ENCODE assay signal across 2 cellular contexts in genomic region chr11:65779669-65779918, GRCh38.
TF ChIP-seq lines count a peak whose summit lies in the region.

No MANE protein-coding gene starts in this region.

TF ChIP-seq in SK-N-SH, 30 proteins besides CTCF, POLR2A, EP300 and RAD21 (continued from another document):
- TF ChIP-seq GABPA (IDR thresholded peaks at IDR 0.05; ENCODE audit: low read depth) (no peak), FOSL2 (IDR thresholded peaks at IDR 0.05; ENCODE audit: borderline replicate concordance, low read depth) (no peak), RFX5 (IDR thresholded peaks at IDR 0.05; ENCODE audit: low read length) (no peak), FOXM1 (IDR thresholded peaks at IDR 0.05; ENCODE audit: low read depth) (no peak), JUND (IDR thresholded peaks at IDR 0.05) (no peak), TCF12 (IDR thresholded peaks at IDR 0.05) (no peak), ELF1 (IDR thresholded peaks at IDR 0.05) (no peak), USF1 (IDR thresholded peaks at IDR 0.05; ENCODE audit: borderline replicate concordance, low read depth) (no peak)

TF ChIP-seq in SK-N-SH treated with all-trans-retinoic acid at 6 μM for 48 hours, 23 proteins besides CTCF, POLR2A, EP300 and RAD21 (continued from another document):
- TF ChIP-seq PATZ1 (CRISPR knock-in tag; IDR thresholded peaks at IDR 0.05; ENCODE audit: borderline replicate concordance) (no peak), ZC3H10 (CRISPR knock-in tag; IDR thresholded peaks at IDR 0.05) (no peak), POU6F1 (CRISPR knock-in tag; IDR thresholded peaks at IDR 0.05; ENCODE audit: borderline replicate concordance, low read depth) (no peak)
